In genomic region chr6:139370707-139371345, GRCh38 we compare ENCODE assay signal across 10 cellular contexts. TPM values are rescaled to one million over a fixed set of nuclear protein-coding genes. Genes with fewer than 3 reads are reported as not detected.
DNase-seq lines count a peak whose midpoint lies in the region; ATAC-seq and TF ChIP-seq lines count a peak whose summit lies in the region.
"Had no signal": no experiment of that assay in that cellular context is flagged by ENCODE, and none has a peak within 500 bp of the region (broad histone marks: within the 10 kb centered on the region; RNA-seq: fewer than 3 reads in every experiment).

No MANE protein-coding gene starts in this region.

- no peak for ATAC-seq in Right ventricle myocardium superior (ENCODE audit: poor library complexity)
- no peak for ATAC-seq in HG03135 (IDR thresholded peaks at IDR 0.05; ENCODE audit: unreplicated experiment)
- no peak for ATAC-seq in HG03175 (IDR thresholded peaks at IDR 0.05; ENCODE audit: unreplicated experiment)
- ATAC-seq: HCT116 had no signal

- no peak for DNase-seq in left ventricle myocardium inferior
- DNase-seq in Right ventricle myocardium superior = no peak
- DNase-seq in cardiac fibroblast (ENCODE audit: low read depth in 2 of 2) = peak in 1 of 2 donors; percentile 43
- DNase-seq in substantia nigra (lab: John Stamatoyannopoulos, UW) = no peak
- no peak for DNase-seq in stimulated activated CD4-positive, alpha-beta T cell treated with anti-CD3 and anti-CD28 coated beads, Interleukin-4, amount 100 ng/mL, for 24 hours

- H3K4me1 ChIP-seq in left ventricle myocardium inferior (peaks cover 71% of the 10 kb centered on the region), muscle layer of colon (ENCODE audit: insufficient read depth, low read length) (peaks cover 27% of the 10 kb centered on the region)

- H3K27ac ChIP-seq in left ventricle myocardium inferior (replicated peaks) (peak overlapping the region; percentile 96), muscle layer of colon (ENCODE audit: low read depth, low read length) (peak overlapping the region; percentile 36), substantia nigra (ENCODE audit: low read depth, low read length, poor library complexity, severe bottlenecking) (no peak overlapping the region)

- intact Hi-C loops in left ventricle myocardium inferior (cut with micrococcal nuclease) = loop anchor here (10.0 kb wide), 3 partner anchors 384 to 1074 kb away; no protein-coding TSS in a partner anchor
- intact Hi-C loops in Right ventricle myocardium superior (cut with DNase I) = loop anchor here (10.0 kb wide), 2 partner anchors 144 to 384 kb away; no protein-coding TSS in a partner anchor

- H3K4me3 ChIP-seq in left ventricle myocardium inferior = peak overlapping the region; percentile 91
- H3K4me3 ChIP-seq in cardiac fibroblast (replicated peaks in 1 of 2; ENCODE audit: low read depth in 2 of 2, low read length in 2 of 2) = peak overlapping the region; percentile 92 to 93
- peak overlapping the region; percentile 6 to 77 for H3K4me3 ChIP-seq in muscle layer of colon (ENCODE audit: low read depth in 1 of 2, low read length in 2 of 2)
- H3K4me3 ChIP-seq: lung had no signal

- H3K27me3 ChIP-seq in left ventricle myocardium inferior (ENCODE audit: low read depth) (no peaks in the 10 kb centered on the region), muscle layer of colon (ENCODE audit: control insufficient read depth in 1 of 2, insufficient read depth in 2 of 2, low read length in 2 of 2) (no peaks in the 10 kb centered on the region)

- H3K36me3 ChIP-seq in left ventricle myocardium inferior = peaks cover 8% of the 10 kb centered on the region
- H3K36me3 ChIP-seq in muscle layer of colon (ENCODE audit: insufficient read depth, low read length) = peaks cover 17% of the 10 kb centered on the region

- H3K9me3 ChIP-seq in left ventricle myocardium inferior (replicated peaks) (no peaks in the 10 kb centered on the region), muscle layer of colon (ENCODE audit: low read length) (no peaks in the 10 kb centered on the region)

- TF ChIP-seq CTCF in left ventricle myocardium inferior (IDR thresholded peaks at IDR 0.05; ENCODE audit: borderline replicate concordance) (no peak), cardiac fibroblast (IDR thresholded peaks at IDR 0.05; ENCODE audit: low read depth, low read length) (no peak)

- peak overlapping the region; percentile 62 for H3K9ac ChIP-seq in muscle layer of colon (ENCODE audit: low read length)

RNA-seq across cellular contexts. Expression of gene CITED2, which starts 3.6 kb away (rescaled TPM):
- total RNA-seq in left ventricle myocardium inferior (105 TPM), Right ventricle myocardium superior (133 TPM)

Comparison
In these comparisons a context has a peak if more than half of its experiments do, and no peak if none do; other contexts are left out.
1. H3K4me3 ChIP-seq: peak in every context shown above with its lines; median percentile 92 in cardiac fibroblast; 91 in left ventricle myocardium inferior; 42 in muscle layer of colon.